Comparison of ENCODE assay signal across 1 cellular context in genomic region chr1:54354899-54355298, GRCh38.
TF ChIP-seq lines count a peak whose summit lies in the region.

No MANE protein-coding gene starts in this region.

TF ChIP-seq in endothelial cell of umbilical vein, 7 proteins besides CTCF, POLR2A, EP300 and RAD21:
- TF ChIP-seq MAX (IDR thresholded peaks at IDR 0.05; ENCODE audit: insufficient read depth, insufficient read length) (no peak), MYC (IDR thresholded peaks at IDR 0.05; ENCODE audit: low read depth, low read length) (no peak), EZH2 (IDR thresholded peaks at IDR 0.05; ENCODE audit: borderline replicate concordance, low read depth, low read length, severe bottlenecking) (no peak), POLR2AphosphoS5 (IDR thresholded peaks at IDR 0.05; ENCODE audit: insufficient read depth, low read depth, low read length) (no peak), JUN (IDR thresholded peaks at IDR 0.05; ENCODE audit: borderline replicate concordance, insufficient read depth, insufficient read length, low read depth) (no peak), GATA2 (IDR thresholded peaks at IDR 0.05; ENCODE audit: insufficient read depth, insufficient read length, low read depth, low read length) (no peak), FOS (IDR thresholded peaks at IDR 0.05; ENCODE audit: borderline replicate concordance, insufficient read depth, low read length) (no peak)
